ENCODE assay signal across 17 cellular contexts in genomic region chr12:132604108-132605054, GRCh38. TPM values are rescaled to one million over a fixed set of nuclear protein-coding genes. Genes with fewer than 3 reads are reported as not detected.
DNase-seq lines count a peak whose midpoint lies in the region; ATAC-seq, FAIRE-seq and TF ChIP-seq lines count a peak whose summit lies in the region.
"Had no signal": no experiment of that assay in that cellular context is flagged by ENCODE, and none has a peak within 500 bp of the region (broad histone marks: within the 10 kb centered on the region; RNA-seq: fewer than 3 reads in every experiment).

No MANE protein-coding gene starts in this region.

- H3K4me3 ChIP-seq in NT2/D1 (ENCODE audit: insufficient read length, low read depth) = no peak overlapping the region
- no peak overlapping the region for H3K4me3 ChIP-seq in endodermal cell (ENCODE audit: low read length)
- H3K4me3 ChIP-seq in HepG2 (replicated peaks in 1 of 3; ENCODE audit: insufficient read depth in 1 of 3, low read depth in 2 of 3, low read length in 3 of 3) = no peak overlapping the region; a peak in 1 of 6 replicates
- H3K4me3 ChIP-seq in stomach = peak overlapping the region; percentile 18 to 36 (median 23)
- H3K4me3 ChIP-seq: cardiac muscle cell had no signal

- FAIRE-seq in HepG2 (lab: Jason Lieb, UNC) = no peak
- FAIRE-seq in HTR-8/SVneo (lab: Jason Lieb, UNC) = no peak

- POLR2A ChIA-PET in HepG2 (lab: Yijun Ruan, JAX) = no interaction called here

- H3K4me3 Mint-ChIP-seq in endodermal cell = no peak overlapping the region
- H3K4me3 Mint-ChIP-seq: activated CD4-positive, alpha-beta T cell treated with anti-CD3 and anti-CD28 coated beads for 36 hours had no signal

- no peak for TF ChIP-seq RAD21 in HepG2 (CRISPR knock-in tag; IDR thresholded peaks at IDR 0.05)

- H3K36me3 ChIP-seq in NT2/D1 (ENCODE audit: insufficient read depth, insufficient read length, low read length) = no peaks in the 10 kb centered on the region
- no peaks in the 10 kb centered on the region for H3K36me3 ChIP-seq in endodermal cell (ENCODE audit: control insufficient read depth, insufficient read depth, low read length)
- no peaks in the 10 kb centered on the region for H3K36me3 ChIP-seq in HepG2 (replicated peaks in 1 of 2; ENCODE audit: control insufficient read depth in 1 of 2, insufficient read depth in 2 of 2, low read length in 2 of 2)
- no peaks in the 10 kb centered on the region for H3K36me3 ChIP-seq in stomach
- H3K36me3 ChIP-seq: cardiac muscle cell had no signal

- H3K4me2 ChIP-seq in HepG2 (ENCODE audit: low read depth, low read length) = peak overlapping the region; percentile 26; the same call in 1 of the 2 replicates

- no peaks in the 10 kb centered on the region for H3K4me1 Mint-ChIP-seq in endodermal cell

- H3K9ac ChIP-seq in NT2/D1 (ENCODE audit: insufficient read length, low read depth) (peak overlapping the region; percentile 18), endodermal cell (ENCODE audit: extremely low read depth, low read length, poor library complexity, severe bottlenecking) (no peak overlapping the region), HepG2 (ENCODE audit: insufficient read depth, low read depth, low read length) (no peak overlapping the region)

- BruUV-seq in HepG2 (replicated peaks; lab: Mats Ljungman, UMichigan) = no TSS peak

- no peaks in the 10 kb centered on the region for H3K9me3 Mint-ChIP-seq in endodermal cell

- H3K4me1 ChIP-seq in NT2/D1 (ENCODE audit: insufficient read depth, insufficient read length) (peaks cover 21% of the 10 kb centered on the region), endodermal cell (ENCODE audit: control insufficient read depth, insufficient read depth, low read length) (no peaks in the 10 kb centered on the region), HepG2 (ENCODE audit: insufficient read depth, low read length) (peaks cover 72% of the 10 kb centered on the region), stomach (peaks cover 0 to 36% (median 20%) of the 10 kb centered on the region in 4 donors)

- H3K9me3 ChIP-seq in NT2/D1 (ENCODE audit: insufficient read depth, low read length) (no peaks in the 10 kb centered on the region), endodermal cell (ENCODE audit: control insufficient read depth, low read length) (no peaks in the 10 kb centered on the region), HepG2 (ENCODE audit: low read length) (no peaks in the 10 kb centered on the region), stomach (no peaks in the 10 kb centered on the region)

- DNase-seq in NT2/D1 (ENCODE audit: low read depth, low spot score) = no peak
- DNase-seq in endodermal cell = peak; percentile 68
- no peak for DNase-seq in HepG2 (ENCODE audit: low spot score)
- DNase-seq in stomach = no peak
- no peak for DNase-seq in NCI-H187 (lab: John Stamatoyannopoulos, UW)
- no peak for DNase-seq in HTR-8/SVneo (ENCODE audit: insufficient read length, low spot score)
- DNase-seq: activated CD4-positive, alpha-beta T cell treated with anti-CD3 and anti-CD28 coated beads for 36 hours; activated naive CD4-positive, alpha-beta T cell treated with anti-CD3 and anti-CD28 coated beads, Interleukin-2, amount 50 U/mL, for 16 hours; hippocampal formation; mesendoderm; NCI-H1694 treated with DMSO at 0.1 percent for 48 hours; NCI-H510A treated with DMSO at 0.1 percent for 48 hours; nucleus accumbens; substantia nigra had no signal

- no peaks in the 10 kb centered on the region for H4K20me1 ChIP-seq in HepG2 (ENCODE audit: insufficient read depth, low read length)

- H3K27ac ChIP-seq in endodermal cell (ENCODE audit: low read depth, low read length) (no peak overlapping the region), HepG2 (ENCODE audit: extremely low read length, insufficient read depth, low read length) (no peak overlapping the region), stomach (peak overlapping the region in 3 of 5 donors; percentile 30 to 62 (median 60))
- H3K27ac ChIP-seq: cardiac muscle cell had no signal

- peaks cover 87% of the 10 kb centered on the region for H3K27me3 Mint-ChIP-seq in endodermal cell (ENCODE audit: insufficient read depth)

- H2AFZ ChIP-seq in HepG2 (ENCODE audit: low read length) = no peak overlapping the region

- TF ChIP-seq POLR2A in HepG2 (IDR thresholded peaks at IDR 0.05; ENCODE audit: insufficient read depth in 1 of 2, low read depth in 2 of 2, low read length in 2 of 2) (no peak), stomach (IDR thresholded peaks at IDR 0.05) (no peak)

- TF ChIP-seq CTCF in endodermal cell (conservative IDR thresholded peaks at IDR 0.05) (no peak), HepG2 (CRISPR knock-in tag; IDR thresholded peaks at IDR 0.05) (no peak), stomach (IDR thresholded peaks at IDR 0.05) (no peak)

- WGBS in endodermal cell (ENCODE audit: insufficient coverage in 1 of 2, insufficient read length in 1 of 2), 2 experiments = 82 to 86% methylated on average over 24 to 38 of the region's 38 CpGs
- 55% methylated on average over 8 of the region's 38 CpGs for WGBS in HepG2 (ENCODE audit: low lambda C conversion rate)
- WGBS in stomach, 5 donors = 36 to 59% (median 49%) methylated on average over 16 to 38 of the region's 38 CpGs

- CTCF ChIA-PET in HepG2 (lab: Yijun Ruan, JAX; ENCODE audit: low intra/inter-chr PET ratio, low total read pairs) = no interaction called here

- H3K27ac Mint-ChIP-seq in endodermal cell = no peak overlapping the region
- H3K27ac Mint-ChIP-seq: activated CD4-positive, alpha-beta T cell treated with anti-CD3 and anti-CD28 coated beads for 36 hours had no signal

- H3K36me3 Mint-ChIP-seq in endodermal cell (ENCODE audit: low read depth) = no peaks in the 10 kb centered on the region

- intact Hi-C loops in HepG2 (cut with micrococcal nuclease; ENCODE audit: unreplicated experiment) (no loop called here), stomach (cut with DNase I; ENCODE audit: low total_unique reads) (no loop called here)

- ATAC-seq in HepG2 (no peak), HG02571 (IDR thresholded peaks at IDR 0.05; ENCODE audit: unreplicated experiment) (no peak), GM21515 (IDR thresholded peaks at IDR 0.05; ENCODE audit: unreplicated experiment) (no peak)
- ATAC-seq: activated CD4-positive, alpha-beta T cell treated with anti-CD3 and anti-CD28 coated beads for 36 hours had no signal

- no peak for TF ChIP-seq EP300 in HepG2 (IDR thresholded peaks at IDR 0.05; ENCODE audit: low read depth in 2 of 2, low read length in 2 of 2)
- TF ChIP-seq EP300 in HepG2 (CRISPR knock-in tag; IDR thresholded peaks at IDR 0.05; ENCODE audit: borderline replicate concordance) = no peak
- no peak for TF ChIP-seq EP300 in stomach (IDR thresholded peaks at IDR 0.05)

- H3K79me2 ChIP-seq in HepG2 (ENCODE audit: insufficient read depth, low read length) = no peaks in the 10 kb centered on the region

- H3K27me3 ChIP-seq in NT2/D1 (ENCODE audit: insufficient read depth, insufficient read length) (peaks cover 96% of the 10 kb centered on the region), endodermal cell (ENCODE audit: control insufficient read depth, insufficient read depth, low read length, poor library complexity, severe bottlenecking) (peaks cover 83% of the 10 kb centered on the region), HepG2 (ENCODE audit: control insufficient read depth in 1 of 2, insufficient read depth in 2 of 2, low read length in 2 of 2) (peaks cover 4 to 56% of the 10 kb centered on the region in 2 experiments; a peak in 4 of 5 replicates), stomach (peaks cover 7 to 90% (median 70%) of the 10 kb centered on the region in 3 donors)

- in situ Hi-C loops in HepG2 (cut with HindIII; ENCODE audit: extremely low pct_ligation_motif_present, low pct_unique_long_range_greater_than_20kb) = loop anchor here (5.0 kb wide), 1 partner anchor 187 kb away; no protein-coding TSS in a partner anchor

RNA-seq across cellular contexts. Expression of gene LRCOL1, which starts 6.0 kb away (rescaled TPM):
- not detected for total RNA-seq in endodermal cell
- 0.36 TPM for polyA plus RNA-seq in endodermal cell (2013, experiment 1 of 2)
- 0.50 TPM for polyA plus RNA-seq in endodermal cell (2013, experiment 2 of 2)
- total RNA-seq in HepG2 (2016; rRNA removed; fragmentation: Illumina TruSeq; extraction: Trizol) = not detected in 2 replicates
- not detected in 2 replicates for total RNA-seq in HepG2 (2016; cell fraction: cytosol; rRNA removed; fragmentation: Illumina TruSeq; extraction: Trizol; ENCODE audit: low read depth)
- not detected in 2 replicates for total RNA-seq in HepG2 (2016; cell fraction: insoluble cytoplasmic fraction; rRNA removed; fragmentation: Illumina TruSeq; extraction: Trizol)
- total RNA-seq in HepG2 (2016; cell fraction: membrane; rRNA removed; fragmentation: Illumina TruSeq; extraction: Trizol) = not detected in 2 replicates
- total RNA-seq in HepG2 (2016; cell fraction: nucleus; rRNA removed; fragmentation: Illumina TruSeq; extraction: Trizol) = not detected in 2 replicates
- polyA plus RNA-seq in HepG2 (2011; rRNA removed) = 0.14 TPM in 1 of 2 replicates, not detected in the other
- polyA plus RNA-seq in HepG2 (2011; cell fraction: cytosol; rRNA removed) = 0.05 and 0.09 TPM in 2 replicates
- 0.57 TPM in 1 of 2 replicates, not detected in the other for polyA plus RNA-seq in HepG2 (2011; cell fraction: nucleus; rRNA removed)
- polyA plus RNA-seq in HepG2 (2012) = not detected in 2 replicates
- not detected in 2 replicates for polyA plus RNA-seq in HepG2 (2016; cell fraction: cytosol; fragmentation: Illumina TruSeq; extraction: Trizol; ENCODE audit: low read depth)
- polyA plus RNA-seq in HepG2 (2016; cell fraction: insoluble cytoplasmic fraction; fragmentation: Illumina TruSeq; extraction: Trizol; ENCODE audit: low read depth) = not detected in 2 replicates
- not detected in 2 replicates for polyA plus RNA-seq in HepG2 (2016; cell fraction: membrane; fragmentation: Illumina TruSeq; extraction: Trizol; ENCODE audit: low read depth)
- polyA plus RNA-seq in HepG2 (2016; cell fraction: nucleus; fragmentation: Illumina TruSeq; extraction: Trizol; ENCODE audit: insufficient read depth, low read depth) = not detected in 2 replicates
- not detected in 2 replicates for polyA minus RNA-seq in HepG2 (2011; rRNA and poly(A)+ RNA removed; ENCODE audit: low replicate concordance)
- polyA minus RNA-seq in HepG2 (2011; cell fraction: cytosol; rRNA and poly(A)+ RNA removed) = not detected in 2 replicates
- polyA minus RNA-seq in HepG2 (2011; cell fraction: nucleus; rRNA and poly(A)+ RNA removed) = not detected in 2 replicates
- not detected for total RNA-seq in stomach
- polyA plus RNA-seq in stomach = under 1 TPM in 1 of 3 donors, not detected in 2; 0.60 TPM
- total RNA-seq: activated CD4-positive, alpha-beta T cell treated with anti-CD3 and anti-CD28 coated beads for 36 hours; cardiac muscle cell had no signal
- polyA plus RNA-seq: cardiac muscle cell had no signal

RNA-seq across cellular contexts. Expression of gene P2RX2, which starts 14.2 kb away (rescaled TPM):
- total RNA-seq in endodermal cell (1 to 10 TPM in 1 of 2 donors, under 1 TPM in 1; 0.97 to 2.8 TPM), HepG2 (2016; rRNA removed; fragmentation: Illumina TruSeq; extraction: Trizol) (not detected in 2 replicates), stomach (not detected)
- 0.39 TPM for polyA plus RNA-seq in endodermal cell (2013, experiment 1 of 2)
- polyA plus RNA-seq in endodermal cell (2013, experiment 2 of 2) = 0.12 TPM
- not detected in 2 replicates for total RNA-seq in HepG2 (2016; cell fraction: cytosol; rRNA removed; fragmentation: Illumina TruSeq; extraction: Trizol; ENCODE audit: low read depth)
- not detected in 2 replicates for total RNA-seq in HepG2 (2016; cell fraction: insoluble cytoplasmic fraction; rRNA removed; fragmentation: Illumina TruSeq; extraction: Trizol)
- not detected in 2 replicates for total RNA-seq in HepG2 (2016; cell fraction: membrane; rRNA removed; fragmentation: Illumina TruSeq; extraction: Trizol)
- not detected in 2 replicates for total RNA-seq in HepG2 (2016; cell fraction: nucleus; rRNA removed; fragmentation: Illumina TruSeq; extraction: Trizol)
- polyA plus RNA-seq in HepG2 (2011; rRNA removed) (not detected in 2 replicates), stomach (under 1 TPM in 2 of 3 donors, not detected in 1; 0.19 to 0.78 TPM)
- not detected in 2 replicates for polyA plus RNA-seq in HepG2 (2011; cell fraction: cytosol; rRNA removed)
- not detected in 2 replicates for polyA plus RNA-seq in HepG2 (2011; cell fraction: nucleus; rRNA removed)
- polyA plus RNA-seq in HepG2 (2012) = not detected in 2 replicates
- not detected in 2 replicates for polyA plus RNA-seq in HepG2 (2016; cell fraction: cytosol; fragmentation: Illumina TruSeq; extraction: Trizol; ENCODE audit: low read depth)
- not detected in 2 replicates for polyA plus RNA-seq in HepG2 (2016; cell fraction: insoluble cytoplasmic fraction; fragmentation: Illumina TruSeq; extraction: Trizol; ENCODE audit: low read depth)
- polyA plus RNA-seq in HepG2 (2016; cell fraction: membrane; fragmentation: Illumina TruSeq; extraction: Trizol; ENCODE audit: low read depth) = not detected in 2 replicates
- not detected in 2 replicates for polyA plus RNA-seq in HepG2 (2016; cell fraction: nucleus; fragmentation: Illumina TruSeq; extraction: Trizol; ENCODE audit: insufficient read depth, low read depth)
- polyA minus RNA-seq in HepG2 (2011; rRNA and poly(A)+ RNA removed; ENCODE audit: low replicate concordance) = not detected in 2 replicates
- not detected in 2 replicates for polyA minus RNA-seq in HepG2 (2011; cell fraction: cytosol; rRNA and poly(A)+ RNA removed)
- not detected in 2 replicates for polyA minus RNA-seq in HepG2 (2011; cell fraction: nucleus; rRNA and poly(A)+ RNA removed)
- total RNA-seq: activated CD4-positive, alpha-beta T cell treated with anti-CD3 and anti-CD28 coated beads for 36 hours; cardiac muscle cell had no signal
- polyA plus RNA-seq: cardiac muscle cell had no signal

Comparison
In these comparisons a context has a peak if more than half of its experiments do, and no peak if none do; other contexts are left out.
1. H3K4me3 ChIP-seq: peak in stomach (4 of 4); none in NT2/D1 (single experiment), endodermal cell (single experiment) and HepG2 (0 of 3).
2. H3K27ac ChIP-seq: peak in stomach (3 of 5); none in endodermal cell (single experiment) and HepG2 (single experiment).